ENCODE assay signal across 13 cellular contexts in genomic region chr1:173482683-173483082, GRCh38. TPM values are rescaled to one million over a fixed set of nuclear protein-coding genes. Genes with fewer than 3 reads are reported as not detected.
DNase-seq lines count a peak whose midpoint lies in the region; ATAC-seq and TF ChIP-seq lines count a peak whose summit lies in the region.
"Had no signal": no experiment of that assay in that cellular context is flagged by ENCODE, and none has a peak within 500 bp of the region (broad histone marks: within the 10 kb centered on the region; RNA-seq: fewer than 3 reads in every experiment).

No MANE protein-coding gene starts in this region.

- H3K27ac ChIP-seq in MM.1S (ENCODE audit: low read length): peak overlapping the region; percentile 0; the same call in 1 of the 2 replicates
- H3K27ac ChIP-seq: BLaER1 treated with 17β-estradiol and CSF1 and Interleukin-3, amounts not matched to agents 10 nM and 100 nM; HL-60 had no signal

- no peaks in the 10 kb centered on the region for H3K27me3 ChIP-seq in MM.1S (replicated peaks; ENCODE audit: insufficient read depth, low read length)
- H3K27me3 ChIP-seq: BLaER1 treated with 17β-estradiol and CSF1 and Interleukin-3, amounts not matched to agents 10 nM and 100 nM had no signal

- H3K4me1 ChIP-seq in MM.1S (ENCODE audit: low read length): peaks cover 30% of the 10 kb centered on the region

- H4K20me1 ChIP-seq in MM.1S (ENCODE audit: insufficient read depth, low read length): no peaks in the 10 kb centered on the region

- H3K9ac ChIP-seq in MM.1S (ENCODE audit: low read length): no peak overlapping the region
- H3K9ac ChIP-seq: BLaER1 treated with 17β-estradiol and CSF1 and Interleukin-3, amounts not matched to agents 10 nM and 100 nM had no signal

- ATAC-seq in activated T-cell treated with anti-CD3 and anti-CD28 coated beads, Interleukin-2, amount 50 U/mL, for 72 hours (replicated peaks in 1 of 2): no peak
- peak; percentile 49 for ATAC-seq in GM18520 (IDR thresholded peaks at IDR 0.05; ENCODE audit: unreplicated experiment)
- ATAC-seq in HG02840 (IDR thresholded peaks at IDR 0.05; ENCODE audit: low FRiP score, unreplicated experiment): no peak
- no peak for ATAC-seq in GM21786 (IDR thresholded peaks at IDR 0.05; ENCODE audit: unreplicated experiment)

- H3K36me3 Mint-ChIP-seq in activated T-cell treated with anti-CD3 and anti-CD28 coated beads, Interleukin-2, amount 50 U/mL, for 72 hours (ENCODE audit: insufficient read depth in 2 of 2): peaks cover 14 to 44% of the 10 kb centered on the region in 2 donors

- no peaks in the 10 kb centered on the region for H3K9me2 ChIP-seq in MM.1S (replicated peaks; ENCODE audit: insufficient read depth, low read length)

- no peak for TF ChIP-seq CTCF in MM.1S (IDR thresholded peaks at IDR 0.05; ENCODE audit: low read length)

- no peak overlapping the region for H3K4me3 Mint-ChIP-seq in activated T-cell treated with anti-CD3 and anti-CD28 coated beads, Interleukin-2, amount 50 U/mL, for 72 hours

- H3F3A ChIP-seq in MM.1S (ENCODE audit: insufficient read depth, low read length): no peaks in the 10 kb centered on the region

- peaks cover 26% of the 10 kb centered on the region for H3K79me2 ChIP-seq in MM.1S (ENCODE audit: low read length)

- H3K4me2 ChIP-seq in MM.1S (ENCODE audit: low read depth, low read length): no peak overlapping the region
- H3K4me2 ChIP-seq: BLaER1 treated with 17β-estradiol and CSF1 and Interleukin-3, amounts not matched to agents 10 nM and 100 nM had no signal

- no peak overlapping the region for H2AFZ ChIP-seq in MM.1S (ENCODE audit: low read length)

- H3K9me3 ChIP-seq in MM.1S (replicated peaks; ENCODE audit: insufficient read depth, low read length): no peaks in the 10 kb centered on the region
- H3K9me3 ChIP-seq: BLaER1 treated with 17β-estradiol and CSF1 and Interleukin-3, amounts not matched to agents 10 nM and 100 nM; HAP-1 had no signal

- H3K36me3 ChIP-seq in MM.1S (replicated peaks; ENCODE audit: insufficient read depth, low read length): peaks cover 5% of the 10 kb centered on the region

- no peak for DNase-seq in activated T-cell treated with anti-CD3 and anti-CD28 coated beads, Interleukin-2, amount 50 U/mL, for 72 hours
- no peak for DNase-seq in activated T-cell treated with anti-CD3 and anti-CD28 coated beads, Interleukin-2, amount 50 U/mL, for 48 hours
- DNase-seq in MM.1S (no peak), DMS53 (lab: John Stamatoyannopoulos, UW) (no peak)
- DNase-seq: 8988T; AML-193; CD4-positive, CD25-positive, alpha-beta regulatory T cell had no signal

- peaks cover 37% of the 10 kb centered on the region for H3K4me1 Mint-ChIP-seq in activated T-cell treated with anti-CD3 and anti-CD28 coated beads, Interleukin-2, amount 50 U/mL, for 72 hours (ENCODE audit: low read depth)

- no peaks in the 10 kb centered on the region for H3K27me3 Mint-ChIP-seq in activated T-cell treated with anti-CD3 and anti-CD28 coated beads, Interleukin-2, amount 50 U/mL, for 72 hours (ENCODE audit: low read depth)
- H3K27me3 Mint-ChIP-seq: CD4-positive, CD25-positive, alpha-beta regulatory T cell had no signal

- H3K27ac Mint-ChIP-seq in activated T-cell treated with anti-CD3 and anti-CD28 coated beads, Interleukin-2, amount 50 U/mL, for 72 hours: peak overlapping the region; percentile 45

- H3K9me3 Mint-ChIP-seq in activated T-cell treated with anti-CD3 and anti-CD28 coated beads, Interleukin-2, amount 50 U/mL, for 72 hours: no peaks in the 10 kb centered on the region
- H3K9me3 Mint-ChIP-seq: CD4-positive, CD25-positive, alpha-beta regulatory T cell had no signal

- H3K4me3 ChIP-seq in MM.1S (ENCODE audit: low read length): no peak overlapping the region
- H3K4me3 ChIP-seq: BLaER1 treated with 17β-estradiol and CSF1 and Interleukin-3, amounts not matched to agents 10 nM and 100 nM; HAP-1 had no signal

RNA-seq across cellular contexts. Expression of gene PRDX6, which starts 5.5 kb away (rescaled TPM):
- total RNA-seq in activated T-cell treated with anti-CD3 and anti-CD28 coated beads, Interleukin-2, amount 50 U/mL, for 72 hours: 100 to 1,000 TPM; 136 to 147 TPM
